ENCODE assay signal across 31 cellular contexts in genomic region chr21:36055551-36055950, GRCh38.
"Had no signal": no experiment of that assay in that cellular context is flagged by ENCODE, and none has a peak within 500 bp of the region (broad histone marks: within the 10 kb centered on the region; RNA-seq: fewer than 3 reads in every experiment).

No MANE protein-coding gene starts in this region.

- H3K27ac Mint-ChIP-seq: activated B cell treated with CpG ODN at 0.5 μM for 24 hours; activated CD4-positive, alpha-beta memory T cell treated with anti-CD3 and anti-CD28 coated beads for 36 hours; activated CD4-positive, alpha-beta T cell treated with anti-CD3 and anti-CD28 coated beads for 36 hours; activated CD4-positive, alpha-beta T cell treated with anti-CD3 and anti-CD28 coated beads, Interleukin-2, amount 10 ng/mL, durations not matched to agents 24 days and 14 days; activated CD8-positive, alpha-beta T cell treated with anti-CD3 and anti-CD28 coated beads, Interleukin-2, amount 10 ng/mL, durations not matched to agents 7 days and 5 days; activated naive CD4-positive, alpha-beta T cell treated with anti-CD3 and anti-CD28 coated beads, Interleukin-2, amount 10 ng/mL, durations not matched to agents 7 days and 5 days; activated naive CD8-positive, alpha-beta T cell treated with anti-CD3 and anti-CD28 coated beads, Interleukin-2, amount 10 ng/mL, durations not matched to agents 7 days and 5 days; brain; effector memory CD8-positive, alpha-beta T cell; T-helper 2 cell treated with Interferon-gamma antibody and Interleukin-4, amounts not matched to agents 5 μg/mL and 100 μg/mL, for 36 hours had no signal

- H3K27ac ChIP-seq: ascending aorta, breast epithelium, cardiac muscle cell, epithelial cell of prostate, WERI-Rb-1 had no signal

- H3K9me3 Mint-ChIP-seq: activated B cell treated with CpG ODN at 0.5 μM for 24 hours; activated CD4-positive, alpha-beta memory T cell treated with anti-CD3 and anti-CD28 coated beads for 36 hours; activated naive CD4-positive, alpha-beta T cell treated with anti-CD3 and anti-CD28 coated beads, Interleukin-2, amount 10 ng/mL, durations not matched to agents 7 days and 5 days; activated naive CD4-positive, alpha-beta T cell treated with anti-CD3 and anti-CD28 coated beads, Interleukin-2, amount 50 U/mL, for 72 hours; activated naive CD8-positive, alpha-beta T cell treated with anti-CD3 and anti-CD28 coated beads, Interleukin-2, amount 10 ng/mL, durations not matched to agents 7 days and 5 days; activated T-cell treated with anti-CD3 and anti-CD28 coated beads, Interleukin-2, amount 50 U/mL, for 72 hours; effector memory CD8-positive, alpha-beta T cell; T-helper 2 cell treated with Interferon-gamma antibody and Interleukin-4, amounts not matched to agents 5 μg/mL and 100 μg/mL, for 36 hours had no signal

- ATAC-seq: activated CD4-positive, alpha-beta T cell treated with anti-CD3 and anti-CD28 coated beads for 36 hours; activated CD4-positive, CD25-positive, alpha-beta regulatory T cell treated with anti-CD3 and anti-CD28 coated beads, Interleukin-2, amount 50 U/mL, for 24 hours; activated CD8-positive, alpha-beta T cell treated with anti-CD3 and anti-CD28 coated beads, Interleukin-2, amount 10 ng/mL, durations not matched to agents 7 days and 5 days; activated naive CD4-positive, alpha-beta T cell treated with anti-CD3 and anti-CD28 coated beads, Interleukin-2, amount 50 U/mL, for 72 hours; activated T-cell treated with anti-CD3 and anti-CD28 coated beads, Interleukin-2, amount 50 U/mL, for 72 hours; effector memory CD8-positive, alpha-beta T cell; SK-N-SH treated with all-trans-retinoic acid at 6 μM for 48 hours; T-helper 17 cell had no signal

- DNase-seq: activated B cell treated with CpG ODN at 0.5 μM for 24 hours; activated CD4-positive, alpha-beta memory T cell treated with anti-CD3 and anti-CD28 coated beads for 36 hours; activated CD4-positive, alpha-beta T cell treated with anti-CD3 and anti-CD28 coated beads for 36 hours; activated CD4-positive, alpha-beta T cell treated with anti-CD3 and anti-CD28 coated beads, Interleukin-2, amount 10 ng/mL, durations not matched to agents 24 days and 14 days; activated CD8-positive, alpha-beta T cell treated with anti-CD3 and anti-CD28 coated beads, Interleukin-2, amount 10 ng/mL, durations not matched to agents 7 days and 5 days; activated gamma-delta T cell; activated naive CD4-positive, alpha-beta T cell; activated naive CD4-positive, alpha-beta T cell treated with anti-CD3 and anti-CD28 coated beads, Interleukin-2, amount 10 ng/mL, durations not matched to agents 7 days and 5 days; activated naive CD8-positive, alpha-beta T cell treated with anti-CD3 and anti-CD28 coated beads, Interleukin-2, amount 10 ng/mL, durations not matched to agents 7 days and 5 days; activated T-cell treated with anti-CD3 and anti-CD28 coated beads, Interleukin-2, amount 50 U/mL, for 72 hours; central memory CD4-positive, alpha-beta T cell; cortex of kidney; dermis blood vessel endothelial cell; effector CD4-positive, alpha-beta T cell; effector memory CD8-positive, alpha-beta T cell; esophagus squamous epithelium; foreskin melanocyte; T-helper 1 cell; T-helper 17 cell; T1000; WERI-Rb-1 had no signal

- H3K4me3 ChIP-seq: ascending aorta, breast epithelium, cardiac muscle cell, esophagus squamous epithelium had no signal

- H3K27me3 ChIP-seq: ascending aorta, breast epithelium, cardiac muscle cell, esophagus squamous epithelium had no signal

- H3K4me3 Mint-ChIP-seq: activated B cell treated with CpG ODN at 0.5 μM for 24 hours; activated CD4-positive, alpha-beta memory T cell treated with anti-CD3 and anti-CD28 coated beads for 36 hours; activated CD4-positive, alpha-beta T cell treated with anti-CD3 and anti-CD28 coated beads for 36 hours; activated CD4-positive, alpha-beta T cell treated with anti-CD3 and anti-CD28 coated beads, Interleukin-2, amount 10 ng/mL, durations not matched to agents 24 days and 14 days; activated CD8-positive, alpha-beta T cell treated with anti-CD3 and anti-CD28 coated beads, Interleukin-2, amount 10 ng/mL, durations not matched to agents 7 days and 5 days; activated naive CD4-positive, alpha-beta T cell treated with anti-CD3 and anti-CD28 coated beads, Interleukin-2, amount 10 ng/mL, durations not matched to agents 7 days and 5 days; activated naive CD8-positive, alpha-beta T cell treated with anti-CD3 and anti-CD28 coated beads, Interleukin-2, amount 10 ng/mL, durations not matched to agents 7 days and 5 days; activated T-cell treated with anti-CD3 and anti-CD28 coated beads, Interleukin-2, amount 50 U/mL, for 72 hours; effector memory CD8-positive, alpha-beta T cell; T-helper 17 cell; T-helper 2 cell treated with Interferon-gamma antibody and Interleukin-4, amounts not matched to agents 5 μg/mL and 100 μg/mL, for 36 hours had no signal

- H3K36me3 ChIP-seq: breast epithelium had no signal

- FAIRE-seq: colon had no signal

- H3K27me3 Mint-ChIP-seq: activated B cell treated with CpG ODN at 0.5 μM for 24 hours; activated CD4-positive, alpha-beta memory T cell treated with anti-CD3 and anti-CD28 coated beads for 36 hours; activated CD4-positive, alpha-beta T cell treated with anti-CD3 and anti-CD28 coated beads for 36 hours; activated naive CD8-positive, alpha-beta T cell treated with anti-CD3 and anti-CD28 coated beads, Interleukin-2, amount 10 ng/mL, durations not matched to agents 7 days and 5 days; effector memory CD8-positive, alpha-beta T cell; T-helper 17 cell had no signal

- H3K9me3 ChIP-seq: ascending aorta, breast epithelium, esophagus squamous epithelium had no signal
